In genomic region chr4:74410272-74410671, GRCh38 we compare ENCODE assay signal across 1 cellular context.
TF ChIP-seq lines count a peak whose summit lies in the region.

No MANE protein-coding gene starts in this region.

TF ChIP-seq in WTC11, 78 proteins besides CTCF, POLR2A, EP300 and RAD21:
- no peak for TF ChIP-seq PRDM15 (CRISPR knock-in tag; IDR thresholded peaks at IDR 0.05)
- no peak for TF ChIP-seq ZNF532 (CRISPR knock-in tag; IDR thresholded peaks at IDR 0.05; ENCODE audit: borderline replicate concordance)
- TF ChIP-seq GABPB1 (CRISPR knock-in tag; IDR thresholded peaks at IDR 0.05), result no peak
- no peak for TF ChIP-seq ZNF396 (CRISPR knock-in tag; IDR thresholded peaks at IDR 0.05; ENCODE audit: borderline replicate concordance)
- no peak for TF ChIP-seq PRRX2 (CRISPR knock-in tag; IDR thresholded peaks at IDR 0.05)
- TF ChIP-seq MXD4 (CRISPR knock-in tag; IDR thresholded peaks at IDR 0.05; ENCODE audit: borderline replicate concordance), result no peak
- no peak for TF ChIP-seq GTF2I (CRISPR knock-in tag; conservative IDR thresholded peaks at IDR 0.05)
- no peak for TF ChIP-seq EMX1 (CRISPR knock-in tag; IDR thresholded peaks at IDR 0.05)
- no peak for TF ChIP-seq FOXK1 (CRISPR knock-in tag; IDR thresholded peaks at IDR 0.05)
- TF ChIP-seq MLX (CRISPR knock-in tag; IDR thresholded peaks at IDR 0.05), result no peak
- TF ChIP-seq TP53 (CRISPR knock-in tag; IDR thresholded peaks at IDR 0.05), result no peak
- TF ChIP-seq ZNF423 (CRISPR knock-in tag; IDR thresholded peaks at IDR 0.05), result no peak
- no peak for TF ChIP-seq SMAD3 (CRISPR knock-in tag; IDR thresholded peaks at IDR 0.05; ENCODE audit: borderline replicate concordance)
- no peak for TF ChIP-seq NR3C1 (CRISPR knock-in tag; conservative IDR thresholded peaks at IDR 0.05; ENCODE audit: low read depth)
- no peak for TF ChIP-seq TCF7 (CRISPR knock-in tag; IDR thresholded peaks at IDR 0.05; ENCODE audit: low read depth)
- no peak for TF ChIP-seq E2F1 (CRISPR knock-in tag; IDR thresholded peaks at IDR 0.05)
